Comparison of ENCODE assay signal across 15 cellular contexts in genomic region chrX:2484232-2484631, GRCh38. TPM values are rescaled to one million over a fixed set of nuclear protein-coding genes. Genes with fewer than 3 reads are reported as not detected.
DNase-seq lines count a peak whose midpoint lies in the region; ATAC-seq and TF ChIP-seq lines count a peak whose summit lies in the region.
"Had no signal": no experiment of that assay in that cellular context is flagged by ENCODE, and none has a peak within 500 bp of the region (broad histone marks: within the 10 kb centered on the region; RNA-seq: fewer than 3 reads in every experiment).

No MANE protein-coding gene starts in this region.

- H3K4me3 ChIP-seq in subcutaneous abdominal adipose tissue (ENCODE audit: low read depth in 1 of 5, low read length in 5 of 5): peak overlapping the region; percentile 36 to 61 (median 55)

- H3K27me3 ChIP-seq in subcutaneous abdominal adipose tissue (ENCODE audit: control insufficient read depth in 5 of 5, insufficient read depth in 4 of 5, low read length in 5 of 5): no peaks in the 10 kb centered on the region

- POLR2A ChIA-PET in RWPE1 (lab: Yijun Ruan, JAX; ENCODE audit: low non-redundant PET): no interaction called here

- no peak for DNase-seq in RWPE1 (ENCODE audit: low spot score)
- DNase-seq in fibroblast of gingiva (ENCODE audit: low read depth): peak; percentile 44
- DNase-seq in medulla oblongata (ENCODE audit: extremely low spot score): peak; percentile 24
- DNase-seq in NCI-H1694 (lab: John Stamatoyannopoulos, UW): no peak
- DNase-seq in immature natural killer cell: no peak
- DNase-seq in NCI-H345 (lab: John Stamatoyannopoulos, UW): no peak
- DNase-seq: activated CD8-positive, alpha-beta memory T cell treated with anti-CD3 and anti-CD28 coated beads, Interleukin-2, amount 50 U/mL, for 4 hours; C1 segment of cervical spinal cord; PC-3; T1000 had no signal

- H3K36me3 ChIP-seq in subcutaneous abdominal adipose tissue (ENCODE audit: control insufficient read depth in 5 of 5, insufficient read depth in 5 of 5, low read length in 5 of 5): peaks cover 0 to 31% (median 30%) of the 10 kb centered on the region in 5 donors

- no peak overlapping the region for H3K4me3 Mint-ChIP-seq in immature natural killer cell
- H3K4me3 Mint-ChIP-seq: stimulated activated effector memory CD8-positive, alpha-beta T cell treated with anti-CD3 and anti-CD28 coated beads, Interleukin-12 subunit alpha, Interleukin-12 subunit beta, amount 100 ng/mL, for 72 hours had no signal

- H3K4me1 Mint-ChIP-seq in immature natural killer cell: no peaks in the 10 kb centered on the region

- peaks cover 4 to 18% (median 12%) of the 10 kb centered on the region in 5 donors for H3K4me1 ChIP-seq in subcutaneous abdominal adipose tissue (ENCODE audit: control insufficient read depth in 5 of 5, insufficient read depth in 5 of 5, low read length in 5 of 5)

- no peak for ATAC-seq in GM19467 (IDR thresholded peaks at IDR 0.05; ENCODE audit: unreplicated experiment)
- ATAC-seq: HCT116; PC-3; stimulated activated effector memory CD8-positive, alpha-beta T cell treated with anti-CD3 and anti-CD28 coated beads, Interleukin-12 subunit alpha, Interleukin-12 subunit beta, amount 100 ng/mL, for 72 hours had no signal

- TF ChIP-seq CTCF in RWPE1 (conservative IDR thresholded peaks at IDR 0.05; ENCODE audit: low read depth): no peak

- no peaks in the 10 kb centered on the region for H3K9me3 Mint-ChIP-seq in immature natural killer cell
- H3K9me3 Mint-ChIP-seq: stimulated activated effector memory CD8-positive, alpha-beta T cell treated with anti-CD3 and anti-CD28 coated beads, Interleukin-12 subunit alpha, Interleukin-12 subunit beta, amount 100 ng/mL, for 72 hours had no signal

- no peaks in the 10 kb centered on the region for H3K9me3 ChIP-seq in subcutaneous abdominal adipose tissue (ENCODE audit: control insufficient read depth in 5 of 5, low read length in 5 of 5)

- H3K27ac Mint-ChIP-seq in immature natural killer cell: no peak overlapping the region

- H3K27me3 Mint-ChIP-seq in immature natural killer cell (ENCODE audit: low read depth in 3 of 3): peaks cover 0 to 1% (median 1%) of the 10 kb centered on the region in 3 donors

- peaks cover 10 to 27% (median 14%) of the 10 kb centered on the region in 3 donors for H3K36me3 Mint-ChIP-seq in immature natural killer cell

- CTCF ChIA-PET in RWPE1 (lab: Yijun Ruan, JAX): no interaction called here

- H3K27ac ChIP-seq in RWPE1 (peak overlapping the region; percentile 79), subcutaneous abdominal adipose tissue (ENCODE audit: low read depth, low read length) (peak overlapping the region; percentile 23)
- H3K27ac ChIP-seq: KMS-11 had no signal

- peak overlapping the region in 1 of 5 donors; percentile 19 for H3K9ac ChIP-seq in subcutaneous abdominal adipose tissue (ENCODE audit: low read length in 5 of 5)
- H3K9ac ChIP-seq: KMS-11 had no signal

RNA-seq across cellular contexts. Expression of gene DHRSX, which starts 16.5 kb away (rescaled TPM):
- polyA plus RNA-seq in immature natural killer cell: 10 to 100 TPM; 20.0 to 36.4 (median 23.2) TPM

RNA-seq across cellular contexts. Expression of gene ZBED1, which starts 16.5 kb away (rescaled TPM):
- polyA plus RNA-seq in immature natural killer cell: 10 to 100 TPM; 23.7 to 48.1 (median 41.4) TPM

Comparison
In these comparisons a context has a peak if more than half of its experiments do, and no peak if none do; other contexts are left out.
1. DNase-seq: peak in fibroblast of gingiva (single experiment) and medulla oblongata (single experiment); none in RWPE1 (single experiment), NCI-H1694 (single experiment), immature natural killer cell (0 of 3) and NCI-H345 (single experiment).